ENCODE assay signal across 8 cellular contexts in the genomic region with DNA sequence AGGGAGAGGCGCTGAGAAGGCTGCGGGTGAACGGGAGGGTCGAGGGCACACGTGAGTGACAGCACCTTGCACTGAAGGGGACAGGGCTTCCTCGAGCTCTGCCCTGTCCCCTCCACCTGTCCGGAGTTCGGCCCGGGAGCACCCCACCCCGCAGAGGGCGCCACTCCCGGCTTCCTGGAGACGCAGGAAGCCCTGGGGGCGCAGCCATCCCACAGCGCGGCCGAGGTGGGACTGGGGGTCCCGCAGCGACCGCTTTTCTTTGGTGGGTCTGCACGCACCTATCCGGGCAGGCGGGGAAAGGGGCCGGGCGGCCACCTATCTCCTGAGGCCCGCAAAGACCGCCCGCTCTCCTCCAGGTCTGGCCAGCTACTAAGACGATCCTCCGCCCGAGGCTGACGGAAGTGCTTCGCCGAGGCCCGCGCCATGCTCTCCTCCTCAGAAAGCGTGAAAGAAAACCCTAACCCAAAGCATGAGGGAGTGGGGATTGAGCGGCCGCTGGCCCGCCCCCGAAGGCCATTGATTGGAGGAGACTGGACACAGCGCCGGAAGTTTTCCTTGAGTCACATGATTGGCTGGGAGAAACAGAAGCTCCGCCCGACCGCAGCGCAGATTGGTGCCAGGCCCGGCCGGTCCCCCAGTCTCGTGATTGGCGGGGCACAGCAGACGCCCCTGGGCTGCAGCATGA. TPM values are rescaled to one million over a fixed set of nuclear protein-coding genes. Genes with fewer than 3 reads are reported as not detected.
DNase-seq lines count a peak whose midpoint lies in the region; ATAC-seq, FAIRE-seq and TF ChIP-seq lines count a peak whose summit lies in the region.

No MANE protein-coding gene starts in this region.

- H3K9me3 Mint-ChIP-seq in activated B cell treated with CpG ODN at 0.5 μM for 24 hours = no peaks in the 10 kb centered on the region
- no peaks in the 10 kb centered on the region for H3K9me3 Mint-ChIP-seq in central memory CD8-positive, alpha-beta T cell

- H3K36me3 Mint-ChIP-seq in activated B cell treated with CpG ODN at 0.5 μM for 24 hours (ENCODE audit: low read depth) = peaks cover 21% of the 10 kb centered on the region
- peaks cover 21% of the 10 kb centered on the region for H3K36me3 Mint-ChIP-seq in central memory CD8-positive, alpha-beta T cell (ENCODE audit: insufficient read depth)

- peaks cover 4% of the 10 kb centered on the region; the same call in 1 of the 2 replicates for H3K9me3 ChIP-seq in AG04450 (ENCODE audit: control insufficient read depth, insufficient read depth, low read length)

- peak overlapping the region; percentile 96 for H3K27ac Mint-ChIP-seq in activated B cell treated with CpG ODN at 0.5 μM for 24 hours
- H3K27ac Mint-ChIP-seq in central memory CD8-positive, alpha-beta T cell (ENCODE audit: low read depth) = peak overlapping the region; percentile 93

- peak overlapping the region; percentile 81 for H3K4me3 ChIP-seq in AG04450 (ENCODE audit: low read depth, low read length)

- peak; percentile 45 for FAIRE-seq in islet of Langerhans (lab: Jason Lieb, UNC)

- TF ChIP-seq CTCF in AG04450 (IDR thresholded peaks at IDR 0.05; ENCODE audit: low read depth, low read length) (peak; percentile 47), activated B cell treated with CpG ODN at 0.5 μM for 24 hours (IDR thresholded peaks at IDR 0.05) (no peak)

- DNase-seq in AG04450 (ENCODE audit: low read depth, low spot score) = peak; percentile 94
- peak; percentile 96 for DNase-seq in NCI-H2227 (lab: John Stamatoyannopoulos, UW; ENCODE audit: unreplicated experiment)
- DNase-seq in activated B cell treated with CpG ODN at 0.5 μM for 24 hours = peak; percentile 83
- DNase-seq in central memory CD8-positive, alpha-beta T cell (ENCODE audit: low spot score in 2 of 2) = peak; percentile 86 to 92
- DNase-seq in stimulated activated CD4-positive, alpha-beta T cell treated with anti-CD3 and anti-CD28 coated beads, Interleukin-12 subunit alpha, Interleukin-12 subunit beta, amount 100 ng/mL, for 4 hours = peak; percentile 93

- intact Hi-C loops in activated B cell treated with CpG ODN at 0.5 μM for 24 hours (cut with micrococcal nuclease) = loop anchor here (1.0 to 5.0 kb wide), 8 partner anchors 23 to 271 kb away; a partner anchor contains a TSS

- ATAC-seq in GM18870 (IDR thresholded peaks at IDR 0.05; ENCODE audit: unreplicated experiment) (peak; percentile 92), HG03135 (IDR thresholded peaks at IDR 0.05; ENCODE audit: unreplicated experiment) (peak; percentile 90), activated B cell treated with CpG ODN at 0.5 μM for 24 hours (ENCODE audit: low read depth) (peak; percentile 90)
- ATAC-seq in central memory CD8-positive, alpha-beta T cell (replicated peaks; ENCODE audit: extremely low read depth, poor library complexity, severe bottlenecking) = peak; percentile 94

- H3K4me3 Mint-ChIP-seq in activated B cell treated with CpG ODN at 0.5 μM for 24 hours = peak overlapping the region; percentile 96
- H3K4me3 Mint-ChIP-seq in central memory CD8-positive, alpha-beta T cell = peak overlapping the region; percentile 88

- H3K27me3 ChIP-seq in AG04450 (ENCODE audit: control insufficient read depth, insufficient read depth, low read length) = no peaks in the 10 kb centered on the region

- H3K4me1 Mint-ChIP-seq in activated B cell treated with CpG ODN at 0.5 μM for 24 hours = peaks cover 19% of the 10 kb centered on the region
- peaks cover 7% of the 10 kb centered on the region for H3K4me1 Mint-ChIP-seq in central memory CD8-positive, alpha-beta T cell

- no peaks in the 10 kb centered on the region for H3K27me3 Mint-ChIP-seq in activated B cell treated with CpG ODN at 0.5 μM for 24 hours
- H3K27me3 Mint-ChIP-seq in central memory CD8-positive, alpha-beta T cell = no peaks in the 10 kb centered on the region

- CTCF ChIA-PET in AG04450 (lab: Charles Lee) = interaction anchor here (0.8 to 1.5 kb wide), 4 partner anchors 11 to 273 kb away, joined by 3 to 7 read pairs (median 4); no protein-coding TSS in a partner anchor
- CTCF ChIA-PET in activated B cell treated with CpG ODN at 0.5 μM for 24 hours (lab: Charles Lee) = interaction anchor here (0.8 to 2.0 kb wide), 11 partner anchors 24 to 140 kb away, joined by 3 to 10 read pairs (median 4); a partner anchor contains a TSS

- POLR2A ChIA-PET in AG04450 (lab: Yijun Ruan, JAX) = interaction anchor here (0.5 to 2.4 kb wide), 25 partner anchors 8 to 273 kb away, joined by 3 to 31 read pairs (median 4); a partner anchor contains a TSS
- POLR2A ChIA-PET in activated B cell treated with CpG ODN at 0.5 μM for 24 hours (lab: Charles Lee) = interaction anchor here (0.6 to 4.2 kb wide), 39 partner anchors 9 to 1428 kb away, joined by 3 to 85 read pairs (median 5); a partner anchor contains a TSS

- peak overlapping the region; percentile 87 for H3K27ac ChIP-seq in AG04450 (ENCODE audit: low read depth, low read length)

RNA-seq across cellular contexts. Expression of a gene that starts 34.4 kb away (rescaled TPM):
- 43.5 and 44.6 TPM in 2 replicates for polyA plus RNA-seq in AG04450 (2011; rRNA removed)
- polyA minus RNA-seq in AG04450 (2011; rRNA and poly(A)+ RNA removed) = 42.7 and 46.1 TPM in 2 replicates
- 38.2 and 45.4 TPM in 2 replicates for total RNA-seq in activated B cell treated with CpG ODN at 0.5 μM for 24 hours

RNA-seq across cellular contexts. Expression of a gene that starts 57.8 kb away (rescaled TPM):
- 12.4 and 18.2 TPM in 2 replicates for polyA plus RNA-seq in AG04450 (2011; rRNA removed)
- polyA minus RNA-seq in AG04450 (2011; rRNA and poly(A)+ RNA removed) = 30.8 and 35.7 TPM in 2 replicates
- total RNA-seq in activated B cell treated with CpG ODN at 0.5 μM for 24 hours = 51.5 and 57.4 TPM in 2 replicates

Comparison
In these comparisons a context has a peak if more than half of its experiments do, and no peak if none do; other contexts are left out.
1. Peak in every context shown above with its lines: DNase-seq, ATAC-seq, H3K4me3 ChIP-seq and H3K27ac ChIP-seq.